8 cellular contexts compared by ENCODE assay signal in the genomic region with DNA sequence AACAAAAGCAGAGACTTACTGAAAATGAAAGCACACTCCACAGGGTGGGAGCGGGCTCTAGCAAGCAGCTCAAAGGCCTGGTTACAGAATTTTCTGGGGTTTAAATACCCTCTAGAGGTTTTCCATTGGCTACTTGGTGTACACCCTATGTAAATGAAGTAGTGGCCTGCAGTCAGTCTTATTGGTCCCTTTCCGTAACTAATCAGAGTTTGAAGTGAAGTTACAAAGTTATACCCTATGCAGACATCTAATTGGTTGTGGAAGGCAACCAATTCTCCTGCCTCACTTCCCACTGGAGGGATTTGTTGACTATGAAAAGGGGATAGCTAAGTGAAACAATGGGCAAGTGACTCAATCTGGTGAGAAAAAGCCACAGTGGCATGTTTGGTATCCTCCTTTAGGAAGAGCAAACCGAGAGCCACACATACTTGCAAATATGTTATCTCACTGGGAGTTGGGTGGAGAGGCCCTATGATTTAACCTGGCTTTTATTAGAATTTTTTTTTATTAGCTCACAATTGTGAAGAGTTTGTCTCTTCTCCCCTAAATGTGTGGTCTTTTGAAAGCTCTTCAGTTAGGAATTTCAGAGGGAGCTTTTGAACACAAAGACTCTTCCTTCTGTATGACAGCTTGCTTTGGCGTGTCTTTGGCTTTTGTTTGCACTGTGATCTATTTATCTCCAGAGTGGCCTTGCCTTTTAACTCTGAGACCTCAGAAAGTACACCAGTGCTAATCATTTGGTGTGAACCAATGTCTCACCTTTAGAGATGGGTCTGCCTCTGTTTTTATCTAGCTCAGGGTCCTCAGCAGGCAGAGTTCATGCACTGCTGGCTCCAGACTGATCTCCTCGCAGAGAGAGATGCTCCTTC.
DNase-seq lines count a peak whose midpoint lies in the region; ATAC-seq and TF ChIP-seq lines count a peak whose summit lies in the region.

No MANE protein-coding gene starts in this region.

- intact Hi-C loops in right lobe of liver (cut with DNase I) = no loop called here

- CTCF ChIA-PET in activated naive CD4-positive, alpha-beta T cell treated with anti-CD3 and anti-CD28 coated beads, Interleukin-2, amount 10 ng/mL, durations not matched to agents 7 days and 5 days (lab: Charles Lee) = interaction anchor here (1.2 to 3.2 kb wide), 4 partner anchors 12 to 348 kb away, joined by 3 to 7 read pairs (median 5); no protein-coding TSS in a partner anchor

- TF ChIP-seq CTCF in right lobe of liver (IDR thresholded peaks at IDR 0.05) (no peak), upper lobe of left lung (IDR thresholded peaks at IDR 0.05) (no peak)

- peaks cover 0 to 86% (median 40%) of the 10 kb centered on the region in 4 donors for H3K4me1 ChIP-seq in right lobe of liver
- H3K4me1 ChIP-seq in upper lobe of left lung = peaks cover 52 to 85% (median 65%) of the 10 kb centered on the region in 4 donors

- H3K4me3 ChIP-seq in right lobe of liver = no peak overlapping the region
- H3K4me3 ChIP-seq in upper lobe of left lung = no peak overlapping the region

- peaks cover 74% of the 10 kb centered on the region for H3K4me1 Mint-ChIP-seq in activated naive CD4-positive, alpha-beta T cell treated with anti-CD3 and anti-CD28 coated beads, Interleukin-2, amount 10 ng/mL, durations not matched to agents 7 days and 5 days

- H3K36me3 ChIP-seq in right lobe of liver (no peaks in the 10 kb centered on the region), upper lobe of left lung (no peaks in the 10 kb centered on the region)

- H3K27me3 ChIP-seq in right lobe of liver (no peaks in the 10 kb centered on the region), upper lobe of left lung (no peaks in the 10 kb centered on the region)

- peak overlapping the region; percentile 66 for H3K27ac Mint-ChIP-seq in activated naive CD4-positive, alpha-beta T cell treated with anti-CD3 and anti-CD28 coated beads, Interleukin-2, amount 10 ng/mL, durations not matched to agents 7 days and 5 days

- 42% methylated on average over 5 of the region's 5 CpGs for WGBS in right lobe of liver (ENCODE audit: insufficient coverage, low coverage, low lambda C conversion rate, missing lambda C conversion rate)
- 72 to 73% methylated on average over 5 of the region's 5 CpGs for WGBS in upper lobe of left lung, 2 donors

- H3K4me3 Mint-ChIP-seq in activated naive CD4-positive, alpha-beta T cell treated with anti-CD3 and anti-CD28 coated beads, Interleukin-2, amount 10 ng/mL, durations not matched to agents 7 days and 5 days = peak overlapping the region; percentile 35

- no peaks in the 10 kb centered on the region for H3K27me3 Mint-ChIP-seq in activated naive CD4-positive, alpha-beta T cell treated with anti-CD3 and anti-CD28 coated beads, Interleukin-2, amount 10 ng/mL, durations not matched to agents 7 days and 5 days

- peaks cover 11% of the 10 kb centered on the region for H3K36me3 Mint-ChIP-seq in activated naive CD4-positive, alpha-beta T cell treated with anti-CD3 and anti-CD28 coated beads, Interleukin-2, amount 10 ng/mL, durations not matched to agents 7 days and 5 days

- H3K27ac ChIP-seq in right lobe of liver (peak overlapping the region; percentile 49 to 61 (median 58)), upper lobe of left lung (peak overlapping the region; percentile 39 to 73 (median 40))

- no peak for TF ChIP-seq EP300 in upper lobe of left lung (IDR thresholded peaks at IDR 0.05)

- DNase-seq in activated naive CD4-positive, alpha-beta T cell treated with anti-CD3 and anti-CD28 coated beads, Interleukin-2, amount 10 ng/mL, durations not matched to agents 7 days and 5 days = no peak
- DNase-seq in activated naive CD4-positive, alpha-beta T cell (lab: John Stamatoyannopoulos, UW) = no peak
- DNase-seq in astrocyte of the hippocampus (ENCODE audit: low read depth, low spot score) (peak; percentile 94), right lobe of liver (no peak), upper lobe of left lung (no peak)
- DNase-seq in stimulated activated naive CD4-positive, alpha-beta T cell (lab: John Stamatoyannopoulos, UW) = no peak

- H3K9me3 ChIP-seq in right lobe of liver (no peaks in the 10 kb centered on the region), upper lobe of left lung (no peaks in the 10 kb centered on the region)

- ATAC-seq in right lobe of liver (peak; percentile 31 to 44 (median 38)), upper lobe of left lung (ENCODE audit: low FRiP score in 2 of 2) (peak in 1 of 2 donors; percentile 30), HG03139 (IDR thresholded peaks at IDR 0.05; ENCODE audit: unreplicated experiment) (no peak), GM19035 (IDR thresholded peaks at IDR 0.05; ENCODE audit: unreplicated experiment) (no peak)

- H3K9me3 Mint-ChIP-seq in activated naive CD4-positive, alpha-beta T cell treated with anti-CD3 and anti-CD28 coated beads, Interleukin-2, amount 10 ng/mL, durations not matched to agents 7 days and 5 days = no peaks in the 10 kb centered on the region

- TF ChIP-seq POLR2A in right lobe of liver (IDR thresholded peaks at IDR 0.05) (no peak), upper lobe of left lung (IDR thresholded peaks at IDR 0.05) (no peak)

Comparison
In these comparisons a context has a peak if more than half of its experiments do, and no peak if none do; other contexts are left out.
1. ATAC-seq: peak in right lobe of liver (4 of 4); none in HG03139 (single experiment) and GM19035 (single experiment).